In the genomic region with DNA sequence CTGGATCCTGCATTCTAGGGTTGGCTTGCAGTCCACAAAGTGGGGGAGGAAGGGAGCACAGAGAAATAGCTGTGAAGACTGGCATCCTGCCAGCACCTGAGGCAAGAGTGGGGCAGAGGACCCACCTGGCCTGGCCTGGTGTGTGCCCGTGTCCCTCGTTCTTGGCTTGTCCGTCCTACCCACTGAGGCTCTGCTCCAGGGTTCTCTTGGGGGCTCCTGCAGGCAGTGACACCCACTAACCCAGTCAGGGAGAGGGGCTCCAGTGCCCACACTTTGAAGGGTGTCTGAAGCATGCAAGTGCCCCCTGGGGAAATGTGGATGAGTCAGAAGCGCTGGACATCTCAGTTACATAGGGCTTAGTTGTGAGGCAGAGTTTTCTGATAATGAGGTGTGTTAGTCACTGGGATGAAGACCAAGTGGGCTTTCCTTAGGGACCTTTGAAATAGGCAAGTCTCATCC, we compare ENCODE assay signal across 20 cellular contexts.
DNase-seq lines count a peak whose midpoint lies in the region; ATAC-seq, FAIRE-seq and TF ChIP-seq lines count a peak whose summit lies in the region.
"Had no signal": no experiment of that assay in that cellular context is flagged by ENCODE, and none has a peak within 500 bp of the region (broad histone marks: within the 10 kb centered on the region; RNA-seq: fewer than 3 reads in every experiment).

No MANE protein-coding gene starts in this region.

- H3K9me3 ChIP-seq in IMR-90 (ENCODE audit: control insufficient read depth, insufficient read depth, low read length), result no peaks in the 10 kb centered on the region; the same call in 1 of the 2 replicates
- no peaks in the 10 kb centered on the region for H3K9me3 ChIP-seq in astrocyte (ENCODE audit: insufficient read depth, low read depth, low read length)
- H3K9me3 ChIP-seq in neural progenitor cell (ENCODE audit: low read depth), result no peaks in the 10 kb centered on the region
- H3K9me3 ChIP-seq: lower lobe of right lung, upper lobe of right lung had no signal

- 80% methylated on average over 1 of the region's 4 CpGs; no CpG with 5 or more reads in 1 of the 2 experiments for WGBS in IMR-90 (ENCODE audit: extremely low coverage in 2 of 2, insufficient read length in 1 of 2), 2 experiments

- H3K4me1 Mint-ChIP-seq in GM23338 (peaks cover 33% of the 10 kb centered on the region), astrocyte (ENCODE audit: low read depth, unreplicated experiment) (peaks cover 5% of the 10 kb centered on the region), neural progenitor cell (peaks cover 60% of the 10 kb centered on the region)
- H3K4me1 Mint-ChIP-seq: stimulated activated naive CD8-positive, alpha-beta T cell treated with anti-CD3 and anti-CD28 coated beads, Interleukin-15, amount 100 ng/mL, for 72 hours had no signal

- no TSS peak for BruUV-seq in IMR-90 (replicated peaks; lab: Mats Ljungman, UMichigan)

- no peak for TF ChIP-seq POLR2A in IMR-90 (IDR thresholded peaks at IDR 0.05; ENCODE audit: low read depth, low read length)

- H3K4me3 ChIP-seq in GM23338, result no peak overlapping the region
- no peak overlapping the region for H3K4me3 ChIP-seq in IMR-90 (ENCODE audit: insufficient read depth, low read depth, low read length)
- H3K4me3 ChIP-seq in astrocyte (ENCODE audit: insufficient read depth, low read depth, low read length), result no peak overlapping the region
- H3K4me3 ChIP-seq in neural progenitor cell, result no peak overlapping the region
- H3K4me3 ChIP-seq: BLaER1 treated with 17β-estradiol and CSF1 and Interleukin-3, amounts not matched to agents 10 nM and 100 nM; lower lobe of right lung; upper lobe of right lung had no signal

- H3K18ac ChIP-seq in IMR-90 (ENCODE audit: low read depth, low read length), result no peak overlapping the region

- H3K79me1 ChIP-seq in IMR-90 (ENCODE audit: low read depth in 1 of 2, low read length in 2 of 2), result no peaks in the 10 kb centered on the region

- H4K91ac ChIP-seq in IMR-90 (ENCODE audit: insufficient read depth, low read depth, low read length), result no peak overlapping the region; the same call in 1 of the 2 replicates

- H3K36me3 ChIP-seq in GM23338 (ENCODE audit: insufficient read depth) (no peaks in the 10 kb centered on the region), IMR-90 (ENCODE audit: control insufficient read depth, insufficient read depth, low read length) (no peaks in the 10 kb centered on the region), astrocyte (ENCODE audit: insufficient read depth, low read length) (no peaks in the 10 kb centered on the region), neural progenitor cell (no peaks in the 10 kb centered on the region)
- H3K36me3 ChIP-seq: BLaER1 treated with 17β-estradiol and CSF1 and Interleukin-3, amounts not matched to agents 10 nM and 100 nM; lower lobe of right lung; upper lobe of right lung had no signal

- no peak overlapping the region for H3K4ac ChIP-seq in IMR-90 (ENCODE audit: low read depth, low read length)

- H3K4me3 Mint-ChIP-seq in GM23338, result no peak overlapping the region
- no peak overlapping the region for H3K4me3 Mint-ChIP-seq in astrocyte (ENCODE audit: unreplicated experiment)
- H3K4me3 Mint-ChIP-seq in neural progenitor cell, result no peak overlapping the region
- H3K4me3 Mint-ChIP-seq: activated T-cell treated with anti-CD3 and anti-CD28 coated beads, Interleukin-2, amount 50 U/mL, for 24 hours; endodermal cell; stimulated activated naive CD8-positive, alpha-beta T cell treated with anti-CD3 and anti-CD28 coated beads, Interleukin-15, amount 100 ng/mL, for 72 hours had no signal

- in situ Hi-C loops in IMR-90 (cut with MboI; ENCODE audit: low sequenced_read_pairs), result no loop called here

- no peak overlapping the region for H4K8ac ChIP-seq in IMR-90 (ENCODE audit: low read depth in 2 of 2, low read length in 2 of 2)

- no peak overlapping the region for H3K23ac ChIP-seq in IMR-90 (ENCODE audit: low read depth, low read length)

- peaks cover 11% of the 10 kb centered on the region for H3K9me2 ChIP-seq in GM23338 (ENCODE audit: insufficient read depth)

- CTCF ChIA-PET in IMR-90 (lab: Yijun Ruan, JAX), result interaction anchor here (0.6 kb wide), 1 partner anchor 826 kb away, joined by 4 read pairs; no protein-coding TSS in a partner anchor

- H3K4me2 ChIP-seq in GM23338, result no peak overlapping the region
- H3K4me2 ChIP-seq in IMR-90 (ENCODE audit: low read depth, low read length), result no peak overlapping the region
- H3K4me2 ChIP-seq in astrocyte (ENCODE audit: low read length), result no peak overlapping the region
- no peak overlapping the region for H3K4me2 ChIP-seq in neural progenitor cell

- H3K27me3 Mint-ChIP-seq in GM23338 (ENCODE audit: insufficient read depth, low read depth, poor library complexity), result peaks cover 4% of the 10 kb centered on the region
- peaks cover 6% of the 10 kb centered on the region for H3K27me3 Mint-ChIP-seq in astrocyte (ENCODE audit: low read depth, unreplicated experiment)
- H3K27me3 Mint-ChIP-seq in neural progenitor cell (ENCODE audit: insufficient read depth, low read depth), result peaks cover 6% of the 10 kb centered on the region

- no peak for FAIRE-seq in astrocyte (lab: Jason Lieb, UNC)

- no peak overlapping the region for H3K27ac Mint-ChIP-seq in GM23338
- no peak overlapping the region for H3K27ac Mint-ChIP-seq in astrocyte (ENCODE audit: unreplicated experiment)
- H3K27ac Mint-ChIP-seq in neural progenitor cell, result peak overlapping the region; percentile 65
- H3K27ac Mint-ChIP-seq: activated naive CD4-positive, alpha-beta T cell treated with anti-CD3 and anti-CD28 coated beads, Interleukin-2, amount 50 U/mL, for 72 hours; activated T-cell treated with anti-CD3 and anti-CD28 coated beads, Interleukin-2, amount 50 U/mL, for 24 hours; endodermal cell; stimulated activated naive CD8-positive, alpha-beta T cell treated with anti-CD3 and anti-CD28 coated beads, Interleukin-15, amount 100 ng/mL, for 72 hours had no signal

- TF ChIP-seq CTCF in GM23338 (conservative IDR thresholded peaks at IDR 0.05; ENCODE audit: low read depth in 2 of 2) (no peak), IMR-90 (conservative IDR thresholded peaks at IDR 0.05; ENCODE audit: low read depth, low read length) (no peak), astrocyte (IDR thresholded peaks at IDR 0.05; ENCODE audit: insufficient read depth, low read depth, low read length) (no peak), neural progenitor cell (IDR thresholded peaks at IDR 0.05) (no peak)

- H3K4me1 ChIP-seq in GM23338 (ENCODE audit: insufficient read depth), result peaks cover 27% of the 10 kb centered on the region
- H3K4me1 ChIP-seq in IMR-90 (ENCODE audit: control insufficient read depth, insufficient read depth, low read length), result peaks cover 20% of the 10 kb centered on the region
- peaks cover 9% of the 10 kb centered on the region for H3K4me1 ChIP-seq in astrocyte (ENCODE audit: insufficient read depth, low read length)
- H3K4me1 ChIP-seq in neural progenitor cell, result peaks cover 11% of the 10 kb centered on the region

- H3K36me3 Mint-ChIP-seq in GM23338 (ENCODE audit: low read depth) (no peaks in the 10 kb centered on the region), astrocyte (ENCODE audit: low read depth, unreplicated experiment) (no peaks in the 10 kb centered on the region), neural progenitor cell (no peaks in the 10 kb centered on the region)
- H3K36me3 Mint-ChIP-seq: activated naive CD4-positive, alpha-beta T cell treated with anti-CD3 and anti-CD28 coated beads, Interleukin-2, amount 50 U/mL, for 72 hours had no signal

- no peak overlapping the region for H2AK5ac ChIP-seq in IMR-90 (ENCODE audit: low read depth, low read length)

- no peak overlapping the region for H2BK5ac ChIP-seq in IMR-90 (ENCODE audit: low read depth, low read length, poor library complexity, severe bottlenecking)

- H2BK120ac ChIP-seq in IMR-90 (ENCODE audit: low read depth, low read length), result no peak overlapping the region

- H3K27me3 ChIP-seq in GM23338 (ENCODE audit: insufficient read depth), result no peaks in the 10 kb centered on the region
- peaks cover 19% of the 10 kb centered on the region for H3K27me3 ChIP-seq in IMR-90 (ENCODE audit: control insufficient read depth, insufficient read depth, low read length)
- no peaks in the 10 kb centered on the region for H3K27me3 ChIP-seq in astrocyte (ENCODE audit: insufficient read depth, low read length)
- no peaks in the 10 kb centered on the region for H3K27me3 ChIP-seq in neural progenitor cell
- H3K27me3 ChIP-seq: BLaER1 treated with 17β-estradiol and CSF1 and Interleukin-3, amounts not matched to agents 10 nM and 100 nM; upper lobe of right lung had no signal

- TF ChIP-seq RAD21 in IMR-90 (IDR thresholded peaks at IDR 0.05; ENCODE audit: low read length), result no peak

- H3K56ac ChIP-seq in IMR-90 (ENCODE audit: extremely low read depth, insufficient read depth, low read length), result no peak overlapping the region

- H2BK15ac ChIP-seq in IMR-90 (ENCODE audit: low read depth, low read length), result no peak overlapping the region

- H3K9ac ChIP-seq in IMR-90 (ENCODE audit: low read depth, low read length) (no peak overlapping the region), astrocyte (ENCODE audit: low read length) (no peak overlapping the region), neural progenitor cell (no peak overlapping the region)
- H3K9ac ChIP-seq: BLaER1 treated with 17β-estradiol and CSF1 and Interleukin-3, amounts not matched to agents 10 nM and 100 nM had no signal

- intact Hi-C loops in IMR-90 (cut with micrococcal nuclease) (no loop called here), head of caudate nucleus (cut with DNase I) (no loop called here)

- DNase-seq in GM23338 (ENCODE audit: low spot score) (no peak), IMR-90 (peak; percentile 67), astrocyte (ENCODE audit: low read depth) (peak; percentile 68), neural progenitor cell (ENCODE audit: low spot score) (no peak), head of caudate nucleus (no peak), DMS 273 (lab: John Stamatoyannopoulos, UW; ENCODE audit: unreplicated experiment) (no peak), MV-4-11 (lab: John Stamatoyannopoulos, UW) (no peak), OCI-M2 (lab: John Stamatoyannopoulos, UW; ENCODE audit: unreplicated experiment) (no peak)
- DNase-seq: activated CD4-positive, alpha-beta T cell treated with anti-CD3 and anti-CD28 coated beads, Interleukin-2, amount 50 U/mL, for 4 hours; activated T-cell treated with anti-CD3 and anti-CD28 coated beads, Interleukin-2, amount 50 U/mL, for 24 hours; DMS79; endodermal cell; foreskin melanocyte; KBM-7; lower lobe of right lung; NCI-H1436; stimulated activated naive CD8-positive, alpha-beta T cell treated with anti-CD3 and anti-CD28 coated beads, Interleukin-15, amount 100 ng/mL, for 72 hours; upper lobe of right lung had no signal

- H4K20me1 ChIP-seq in GM23338 (replicated peaks; ENCODE audit: insufficient read depth) (no peaks in the 10 kb centered on the region), IMR-90 (ENCODE audit: insufficient read depth, low read length) (no peaks in the 10 kb centered on the region; the same call in 1 of the 2 replicates), astrocyte (ENCODE audit: insufficient read depth, low read length) (no peaks in the 10 kb centered on the region), neural progenitor cell (ENCODE audit: low read depth) (no peaks in the 10 kb centered on the region)
- H4K20me1 ChIP-seq: BLaER1 treated with 17β-estradiol and CSF1 and Interleukin-3, amounts not matched to agents 10 nM and 100 nM had no signal

- POLR2A ChIA-PET in IMR-90 (lab: Charles Lee; ENCODE audit: unreplicated experiment), result no interaction called here

- dilution Hi-C loops in IMR-90 (cut with HindIII; ENCODE audit: low sequenced_read_pairs, unreplicated experiment), result no loop called here

- ATAC-seq in GM23338 (no peak; the same call in 2 of the 3 replicates), IMR-90 (ENCODE audit: low read depth) (no peak)
- ATAC-seq: activated naive CD4-positive, alpha-beta T cell treated with anti-CD3 and anti-CD28 coated beads, Interleukin-2, amount 50 U/mL, for 72 hours; lower lobe of right lung; stimulated activated naive CD8-positive, alpha-beta T cell treated with anti-CD3 and anti-CD28 coated beads, Interleukin-15, amount 100 ng/mL, for 72 hours; upper lobe of right lung had no signal

- no peak overlapping the region for H3K27ac ChIP-seq in GM23338 (ENCODE audit: low read depth)
- no peak overlapping the region for H3K27ac ChIP-seq in IMR-90 (ENCODE audit: insufficient read depth, low read length)
- no peak overlapping the region for H3K27ac ChIP-seq in astrocyte (ENCODE audit: low read depth, low read length)
- no peak overlapping the region for H3K27ac ChIP-seq in neural progenitor cell
- H3K27ac ChIP-seq: BLaER1 treated with 17β-estradiol and CSF1 and Interleukin-3, amounts not matched to agents 10 nM and 100 nM; lower lobe of right lung; upper lobe of right lung had no signal

- no peak overlapping the region; the same call in 1 of the 2 replicates for H2BK20ac ChIP-seq in IMR-90 (ENCODE audit: low read depth, low read length)

- H3K9me1 ChIP-seq in IMR-90 (ENCODE audit: insufficient read depth, low read length), result no peaks in the 10 kb centered on the region; the same call in 1 of the 2 replicates

- H3K9me3 Mint-ChIP-seq in GM23338, result no peaks in the 10 kb centered on the region; the same call in 2 of the 3 replicates
- no peaks in the 10 kb centered on the region for H3K9me3 Mint-ChIP-seq in astrocyte (ENCODE audit: unreplicated experiment)
- H3K9me3 Mint-ChIP-seq in neural progenitor cell, result peaks cover 15% of the 10 kb centered on the region
- H3K9me3 Mint-ChIP-seq: activated naive CD4-positive, alpha-beta T cell treated with anti-CD3 and anti-CD28 coated beads, Interleukin-2, amount 50 U/mL, for 72 hours; activated T-cell treated with anti-CD3 and anti-CD28 coated beads, Interleukin-2, amount 50 U/mL, for 24 hours; endodermal cell; stimulated activated naive CD8-positive, alpha-beta T cell treated with anti-CD3 and anti-CD28 coated beads, Interleukin-15, amount 100 ng/mL, for 72 hours had no signal

- H3K79me2 ChIP-seq in GM23338 (replicated peaks; ENCODE audit: insufficient read depth) (no peaks in the 10 kb centered on the region), astrocyte (ENCODE audit: insufficient read depth, low read length) (no peaks in the 10 kb centered on the region), neural progenitor cell (ENCODE audit: low read depth) (no peaks in the 10 kb centered on the region)

- H4K5ac ChIP-seq in IMR-90 (ENCODE audit: low read depth, low read length), result no peak overlapping the region

- H3F3A ChIP-seq in GM23338 (replicated peaks; ENCODE audit: low read depth) (no peaks in the 10 kb centered on the region), neural progenitor cell (ENCODE audit: low read depth) (no peaks in the 10 kb centered on the region)

- no peak overlapping the region for H2AK9ac ChIP-seq in IMR-90 (replicated peaks; ENCODE audit: low read depth, low read length, poor library complexity)

- H3K14ac ChIP-seq in IMR-90 (replicated peaks; ENCODE audit: low read depth, low read length), result no peak overlapping the region

- H2AFZ ChIP-seq in GM23338 (peak overlapping the region; percentile 0; the same call in 1 of the 2 replicates), IMR-90 (replicated peaks; ENCODE audit: low read length, poor library complexity) (peak overlapping the region; percentile 21), astrocyte (ENCODE audit: low read depth, low read length) (no peak overlapping the region), neural progenitor cell (replicated peaks) (no peak overlapping the region)

Comparison
In these comparisons a context has a peak if more than half of its experiments do, and no peak if none do; other contexts are left out.
1. DNase-seq: peak in IMR-90 (single experiment) and astrocyte (single experiment); none in GM23338 (single experiment), neural progenitor cell (single experiment), head of caudate nucleus (0 of 42), DMS 273 (single experiment), MV-4-11 (single experiment) and OCI-M2 (single experiment).
2. H2AFZ ChIP-seq: peak in GM23338 (single experiment) and IMR-90 (single experiment); none in astrocyte (single experiment) and neural progenitor cell (single experiment).